ENCODE assay signal across 1 cellular context in the genomic region with DNA sequence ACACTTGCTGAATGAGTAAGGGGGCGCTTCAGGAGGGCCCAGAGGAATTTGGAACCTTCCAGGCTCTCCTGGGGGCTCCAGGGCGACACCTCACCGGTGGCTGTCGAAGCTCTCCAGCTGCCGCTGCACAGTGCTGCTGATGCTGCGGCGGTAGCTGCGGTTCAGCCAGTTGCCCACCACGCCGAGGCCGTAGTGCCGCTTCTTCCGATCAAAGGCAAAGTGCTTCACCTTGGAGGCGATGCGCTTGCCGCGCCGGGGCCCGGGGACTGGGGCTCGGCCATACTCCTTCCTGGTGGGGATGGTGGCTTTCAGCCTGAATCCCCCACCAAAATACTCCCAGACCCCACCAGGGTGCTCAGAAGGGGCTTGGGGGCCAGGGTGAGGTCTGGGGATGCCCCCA.
TF ChIP-seq lines count a peak whose summit lies in the region.

No MANE protein-coding gene starts in this region.

TF ChIP-seq in HepG2, 621 proteins besides CTCF, POLR2A, EP300 and RAD21:
- no peak for TF ChIP-seq PRDM15 (CRISPR knock-in tag; IDR thresholded peaks at IDR 0.05)
- peak; percentile 47 for TF ChIP-seq AGO2 (optimal IDR thresholded peaks at IDR 0.05; ENCODE audit: low read depth, low read length)
- 0 out of 2 replicates have a peak, but pooled peaks have one; percentile 5 for TF ChIP-seq KDM5B (CRISPR knock-in tag; IDR thresholded peaks at IDR 0.05; ENCODE audit: borderline replicate concordance)
